In the genomic region with DNA sequence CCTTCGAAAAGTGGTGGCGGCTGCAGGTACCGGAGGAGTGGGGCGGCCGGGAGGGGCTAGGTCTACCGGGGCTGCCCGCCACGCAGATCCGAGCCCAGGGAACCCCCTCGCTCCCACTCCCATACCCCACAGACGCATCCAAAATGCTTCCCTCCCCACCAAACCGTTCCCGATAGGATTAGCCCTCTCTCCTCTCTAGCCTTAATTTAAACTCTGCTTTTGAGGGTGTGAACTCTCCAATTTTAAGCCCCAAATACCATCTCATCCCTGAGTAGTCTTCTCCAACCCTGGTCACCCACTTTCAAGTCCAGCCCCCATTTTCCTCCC, we compare ENCODE assay signal across 9 cellular contexts. TPM values are rescaled to one million over a fixed set of nuclear protein-coding genes. Genes with fewer than 3 reads are reported as not detected.
DNase-seq lines count a peak whose midpoint lies in the region; ATAC-seq and TF ChIP-seq lines count a peak whose summit lies in the region.
"Had no signal": no experiment of that assay in that cellular context is flagged by ENCODE, and none has a peak within 500 bp of the region (broad histone marks: within the 10 kb centered on the region; RNA-seq: fewer than 3 reads in every experiment).

No MANE protein-coding gene starts in this region.

- ATAC-seq in T-cell (replicated peaks in 1 of 4) (no peak), psoas muscle (no peak), GM21515 (IDR thresholded peaks at IDR 0.05; ENCODE audit: unreplicated experiment) (no peak)

- no peak for TF ChIP-seq CTCF in fibroblast of villous mesenchyme (IDR thresholded peaks at IDR 0.05; ENCODE audit: insufficient read depth, low read depth, low read length)
- TF ChIP-seq CTCF in psoas muscle (IDR thresholded peaks at IDR 0.05) = no peak

- no peak for DNase-seq in T-cell
- DNase-seq in fibroblast of villous mesenchyme (ENCODE audit: low read depth) = no peak
- no peak for DNase-seq in psoas muscle
- no peak for DNase-seq in DMS53 treated with DMSO at 0.1 percent for 48 hours (lab: John Stamatoyannopoulos, UW; ENCODE audit: unreplicated experiment)
- no peak for DNase-seq in NCI-H345 treated with DMSO at 0.1 percent for 48 hours (lab: John Stamatoyannopoulos, UW; ENCODE audit: unreplicated experiment)
- no peak for DNase-seq in GM19238 (ENCODE audit: insufficient read length, low spot score)
- DNase-seq: NCI-H1436 treated with DMSO at 0.1 percent for 48 hours had no signal

- WGBS in psoas muscle, 3 donors = 7 to 11% (median 11%) methylated on average over 7 to 13 of the region's 13 CpGs

- POLR2A ChIA-PET in T-cell (lab: Charles Lee) = no interaction called here

- H3K4me3 ChIP-seq in fibroblast of villous mesenchyme (ENCODE audit: low read depth, low read length) (peak overlapping the region; percentile 71), psoas muscle (peak overlapping the region; percentile 92)

- H3K9me3 ChIP-seq in ES-I3 (ENCODE audit: control insufficient read depth, insufficient read depth, low read length) = no peaks in the 10 kb centered on the region
- H3K9me3 ChIP-seq in psoas muscle = no peaks in the 10 kb centered on the region

- no peaks in the 10 kb centered on the region for H3K9me3 Mint-ChIP-seq in T-cell

- H3K4me1 ChIP-seq in ES-I3 (ENCODE audit: insufficient read depth, low read length) = no peaks in the 10 kb centered on the region
- peaks cover 7% of the 10 kb centered on the region for H3K4me1 ChIP-seq in psoas muscle

- intact Hi-C loops in psoas muscle (cut with DNase I) = no loop called here

- H3K4me1 Mint-ChIP-seq in T-cell = peaks cover 13 to 20% (median 17%) of the 10 kb centered on the region in 3 donors

- peaks cover 4 to 19% of the 10 kb centered on the region in 2 donors for H3K27me3 Mint-ChIP-seq in T-cell

- peak overlapping the region; percentile 70; the same call in 1 of the 2 replicates for H3K9ac ChIP-seq in ES-I3 (ENCODE audit: low read depth, low read length)

- peak overlapping the region; percentile 54 to 55 for H3K27ac Mint-ChIP-seq in T-cell

- H3K36me3 ChIP-seq in ES-I3 (ENCODE audit: insufficient read depth, low read length) (no peaks in the 10 kb centered on the region), psoas muscle (ENCODE audit: insufficient read depth in 1 of 2, low read depth in 1 of 2) (no peaks in the 10 kb centered on the region)

- no peak overlapping the region for H3K27ac ChIP-seq in psoas muscle

- H3K36me3 Mint-ChIP-seq in T-cell = no peaks in the 10 kb centered on the region

- H3K4me3 Mint-ChIP-seq in T-cell = peak overlapping the region; percentile 77 to 88 (median 81)

- CTCF ChIA-PET in T-cell (lab: Charles Lee) = no interaction called here

- peaks cover 0 to 65% (median 19%) of the 10 kb centered on the region in 3 donors for H3K27me3 ChIP-seq in psoas muscle (ENCODE audit: insufficient read depth in 3 of 3, low read length in 2 of 3)

RNA-seq across cellular contexts. Expression of a gene that starts 0.3 kb away (rescaled TPM):
- 10 to 100 TPM in 1 of 5 donors, 1 to 10 TPM in 4; 2.5 to 11.2 (median 3.1) TPM for total RNA-seq in T-cell
- 0.64 and 0.86 TPM in 2 replicates for total RNA-seq in fibroblast of villous mesenchyme
- total RNA-seq in psoas muscle = 1 to 10 TPM; 1.7 to 5.4 (median 2.8) TPM
- polyA plus RNA-seq in psoas muscle = under 1 TPM; 0.45 to 0.72 (median 0.48) TPM

RNA-seq across cellular contexts. Expression of a gene that starts 0.4 kb away (rescaled TPM):
- total RNA-seq in T-cell = 1 to 10 TPM in 1 of 5 donors, under 1 TPM in 4; 0.29 to 1.4 (median 0.44) TPM
- not detected in 2 replicates for total RNA-seq in fibroblast of villous mesenchyme
- under 1 TPM in 3 of 4 donors, not detected in 1; 0.08 to 0.30 (median 0.15) TPM for total RNA-seq in psoas muscle
- under 1 TPM in 2 of 3 donors, not detected in 1; 0.04 to 0.09 TPM for polyA plus RNA-seq in psoas muscle

RNA-seq across cellular contexts. Expression of a gene that starts 8.8 kb away (rescaled TPM):
- total RNA-seq in T-cell (10 to 100 TPM in 4 of 5 donors, 1 to 10 TPM in 1; 9.0 to 33.1 (median 28.6) TPM), fibroblast of villous mesenchyme (9.9 and 11.0 TPM in 2 replicates), psoas muscle (10 to 100 TPM; 19.2 to 26.6 (median 23.7) TPM)
- 10 to 100 TPM; 44.0 to 52.1 (median 46.3) TPM for polyA plus RNA-seq in psoas muscle

RNA-seq across cellular contexts. Expression of a gene that starts 29.6 kb away (rescaled TPM):
- total RNA-seq in T-cell (100 to 1,000 TPM; 247 to 374 (median 325) TPM), fibroblast of villous mesenchyme (3.5 TPM in 2 replicates), psoas muscle (10 to 100 TPM; 12.1 to 16.5 (median 14.7) TPM)
- polyA plus RNA-seq in psoas muscle = 10 to 100 TPM in 1 of 3 donors, 1 to 10 TPM in 2; 6.6 to 11.8 (median 8.0) TPM

RNA-seq across cellular contexts. Expression of a gene that starts 31.7 kb away (rescaled TPM):
- total RNA-seq in T-cell = not detected
- total RNA-seq in fibroblast of villous mesenchyme = not detected in 2 replicates
- not detected for total RNA-seq in psoas muscle
- under 1 TPM in 1 of 3 donors, not detected in 2; 0.34 TPM for polyA plus RNA-seq in psoas muscle
